In genomic region chr1:171841050-171841910, GRCh38 we compare ENCODE assay signal across 8 cellular contexts. TPM values are rescaled to one million over a fixed set of nuclear protein-coding genes. Genes with fewer than 3 reads are reported as not detected.
DNase-seq lines count a peak whose midpoint lies in the region; ATAC-seq and TF ChIP-seq lines count a peak whose summit lies in the region.

Gene DNM3 (plus strand): TSS chr1:171841498. CDS start chr1:171841657, 159 bp downstream.

- no peak within 1 kb of the TSS for H2BK5ac ChIP-seq in neuronal stem cell (ENCODE audit: low read length)

- DNase-seq in Calu3 = peak; percentile 85
- DNase-seq in HuH-7 (ENCODE audit: low spot score) = peak; percentile 80
- DNase-seq in RWPE2 (ENCODE audit: low spot score) = peak; percentile 66
- DNase-seq in activated naive CD4-positive, alpha-beta T cell treated with anti-CD3 and anti-CD28 coated beads for 36 hours = peak; percentile 66
- peak; percentile 87 for DNase-seq in neuronal stem cell (ENCODE audit: low spot score)

- CTCF ChIA-PET in Calu3 (lab: Charles Lee) = interaction anchor here (0.6 to 1.3 kb wide), 5 partner anchors 16 to 196 kb away, joined by 3 to 10 read pairs (median 3); no protein-coding TSS in a partner anchor
- CTCF ChIA-PET in activated naive CD4-positive, alpha-beta T cell treated with anti-CD3 and anti-CD28 coated beads for 36 hours (lab: Charles Lee) = interaction anchor here (0.6 to 4.2 kb wide), 2 partner anchors 40 to 136 kb away, joined by 3 to 21 read pairs; no protein-coding TSS in a partner anchor

- peak; percentile 88 for ATAC-seq in GM21515 (IDR thresholded peaks at IDR 0.05; ENCODE audit: unreplicated experiment)
- ATAC-seq in RWPE2 (ENCODE audit: low read depth) = peak; percentile 81
- ATAC-seq in gastroesophageal sphincter = peak; percentile 98

- peak; percentile 42 to 59 for TF ChIP-seq POLR2A in gastroesophageal sphincter (IDR thresholded peaks at IDR 0.05)

- H3K4me2 ChIP-seq in neuronal stem cell (ENCODE audit: insufficient read depth, low read length, poor library complexity, severe bottlenecking) = peak within 1 kb of the TSS; percentile 90

- H3K36me3 ChIP-seq in RWPE2 (ENCODE audit: low read depth) (no peaks in the 10 kb centered on the region), gastroesophageal sphincter (no peaks in the 10 kb centered on the region), neuronal stem cell (replicated peaks in 1 of 2; ENCODE audit: control insufficient read depth in 2 of 2, insufficient read depth in 2 of 2, low read length in 2 of 2) (no peaks in the 10 kb centered on the region), stomach smooth muscle (ENCODE audit: control insufficient read depth in 2 of 2, insufficient read depth in 2 of 2, low read length in 2 of 2) (no peaks in the 10 kb centered on the region)

- H2BK12ac ChIP-seq in neuronal stem cell (ENCODE audit: low read length) = peak within 1 kb of the TSS; percentile 52

- no peaks in the 10 kb centered on the region for H3K4me1 ChIP-seq in RWPE2 (ENCODE audit: insufficient read depth, poor library complexity, severe bottlenecking)
- H3K4me1 ChIP-seq in gastroesophageal sphincter = peaks cover 0 to 16% (median 0%) of the 10 kb centered on the region in 3 donors
- H3K4me1 ChIP-seq in neuronal stem cell (ENCODE audit: control insufficient read depth in 2 of 2, insufficient read depth in 1 of 2, low read depth in 1 of 2, low read length in 2 of 2) = peaks cover 0 to 3% of the 10 kb centered on the region in 2 donors
- peaks cover 9% of the 10 kb centered on the region for H3K4me1 ChIP-seq in stomach smooth muscle (ENCODE audit: control insufficient read depth, insufficient read depth, low read length)

- TF ChIP-seq EP300 in gastroesophageal sphincter (IDR thresholded peaks at IDR 0.05) = no peak

- no peak within 1 kb of the TSS for H3K4ac ChIP-seq in neuronal stem cell (ENCODE audit: low read length)

- H3K14ac ChIP-seq in neuronal stem cell (ENCODE audit: low read length) = no peak within 1 kb of the TSS

- 0 to 4% methylated on average over 4 to 10 of the region's 85 CpGs for WGBS in gastroesophageal sphincter (ENCODE audit: low coverage in 1 of 2), 2 donors
- WGBS in neuronal stem cell (ENCODE audit: extremely low coverage in 2 of 2, insufficient read length in 2 of 2, insufficient replicate concordance in 1 of 2), 2 donors = no CpG with 5 or more reads among the region's 85 CpGs

- intact Hi-C loops in Calu3 (cut with micrococcal nuclease; ENCODE audit: unreplicated experiment) = loop anchor here (5.0 kb wide), 1 partner anchor 71 kb away; no protein-coding TSS in a partner anchor
- intact Hi-C loops in activated naive CD4-positive, alpha-beta T cell treated with anti-CD3 and anti-CD28 coated beads for 36 hours (cut with micrococcal nuclease) = loop anchor here (1.0 to 5.0 kb wide), 6 partner anchors 24 to 692 kb away; partner anchors contain the start of genes METTL13, PRRC2C, SUCO and VAMP4

- no peak within 1 kb of the TSS for H4K8ac ChIP-seq in neuronal stem cell (ENCODE audit: low read depth, low read length)

- H3K9ac ChIP-seq in neuronal stem cell (ENCODE audit: low read depth, low read length, poor library complexity) = peak within 1 kb of the TSS; percentile 92
- H3K9ac ChIP-seq in stomach smooth muscle (ENCODE audit: low read length in 2 of 2) = peak within 1 kb of the TSS; percentile 56 to 62

- H2AK5ac ChIP-seq in neuronal stem cell (ENCODE audit: low read depth, low read length) = no peak within 1 kb of the TSS

- peak within 1 kb of the TSS; percentile 100 for H2AFZ ChIP-seq in neuronal stem cell (ENCODE audit: low read length)

- H2BK15ac ChIP-seq in neuronal stem cell (ENCODE audit: low read length) = no peak within 1 kb of the TSS

- H4K91ac ChIP-seq in neuronal stem cell (ENCODE audit: low read depth, low read length, poor library complexity) = no peak within 1 kb of the TSS

- H3K79me1 ChIP-seq in neuronal stem cell (ENCODE audit: low read depth, low read length) = no peaks in the 10 kb centered on the region

- H3K4me3 ChIP-seq in RWPE2 (ENCODE audit: severe bottlenecking) (peak within 1 kb of the TSS; percentile 55), gastroesophageal sphincter (peak within 1 kb of the TSS; percentile 39 to 86), neuronal stem cell (ENCODE audit: low read length in 2 of 2) (peak within 1 kb of the TSS; percentile 67 to 97), stomach smooth muscle (ENCODE audit: low read length in 2 of 2) (peak within 1 kb of the TSS; percentile 54 to 89)

- BruUV-seq in Calu3 (replicated peaks; lab: Mats Ljungman, UMichigan) = no TSS peak

- H3K9me3 ChIP-seq in RWPE2 (ENCODE audit: severe bottlenecking) = no peaks in the 10 kb centered on the region
- no peaks in the 10 kb centered on the region for H3K9me3 ChIP-seq in gastroesophageal sphincter
- H3K9me3 ChIP-seq in neuronal stem cell (replicated peaks in 1 of 2; ENCODE audit: control insufficient read depth in 2 of 2, insufficient read depth in 1 of 2, low read depth in 1 of 2, low read length in 2 of 2) = peaks cover 0 to 3% of the 10 kb centered on the region in 2 donors
- H3K9me3 ChIP-seq in stomach smooth muscle (ENCODE audit: control insufficient read depth in 2 of 2, low read length in 2 of 2) = no peaks in the 10 kb centered on the region

- no peaks in the 10 kb centered on the region for H3K9me3 Mint-ChIP-seq in Calu3 (ENCODE audit: low read depth, unreplicated experiment)
- H3K9me3 Mint-ChIP-seq in activated naive CD4-positive, alpha-beta T cell treated with anti-CD3 and anti-CD28 coated beads for 36 hours = no peaks in the 10 kb centered on the region

- peaks cover 21% of the 10 kb centered on the region for H3K4me1 Mint-ChIP-seq in Calu3 (ENCODE audit: low read depth, unreplicated experiment)
- H3K4me1 Mint-ChIP-seq in activated naive CD4-positive, alpha-beta T cell treated with anti-CD3 and anti-CD28 coated beads for 36 hours (ENCODE audit: low read depth) = peaks cover 14% of the 10 kb centered on the region

- peak within 1 kb of the TSS; percentile 51 for H3K27ac Mint-ChIP-seq in Calu3 (ENCODE audit: unreplicated experiment)
- H3K27ac Mint-ChIP-seq in activated naive CD4-positive, alpha-beta T cell treated with anti-CD3 and anti-CD28 coated beads for 36 hours = no peak within 1 kb of the TSS

- peak within 1 kb of the TSS; percentile 90 for H3K23ac ChIP-seq in neuronal stem cell (ENCODE audit: low read depth, low read length, poor library complexity)

- H3K4me3 Mint-ChIP-seq in Calu3 (ENCODE audit: low read depth, unreplicated experiment) = peak within 1 kb of the TSS; percentile 82
- H3K4me3 Mint-ChIP-seq in activated naive CD4-positive, alpha-beta T cell treated with anti-CD3 and anti-CD28 coated beads for 36 hours = peak within 1 kb of the TSS; percentile 79

- peaks cover 24% of the 10 kb centered on the region for H3K36me3 Mint-ChIP-seq in Calu3 (ENCODE audit: insufficient read depth, unreplicated experiment)
- no peaks in the 10 kb centered on the region for H3K36me3 Mint-ChIP-seq in activated naive CD4-positive, alpha-beta T cell treated with anti-CD3 and anti-CD28 coated beads for 36 hours (ENCODE audit: low read depth)

- no peak within 1 kb of the TSS for H3K27ac ChIP-seq in RWPE2 (ENCODE audit: poor library complexity, severe bottlenecking)
- peak within 1 kb of the TSS in 3 of 4 donors; percentile 78 to 86 (median 79) for H3K27ac ChIP-seq in gastroesophageal sphincter
- no peak within 1 kb of the TSS for H3K27ac ChIP-seq in neuronal stem cell (replicated peaks; ENCODE audit: low read length)
- H3K27ac ChIP-seq in stomach smooth muscle (ENCODE audit: low read length) = peak within 1 kb of the TSS; percentile 26

- H3K27me3 Mint-ChIP-seq in Calu3 (ENCODE audit: unreplicated experiment) = peaks cover 65% of the 10 kb centered on the region
- H3K27me3 Mint-ChIP-seq in activated naive CD4-positive, alpha-beta T cell treated with anti-CD3 and anti-CD28 coated beads for 36 hours (ENCODE audit: low read depth) = peaks cover 13% of the 10 kb centered on the region

- peak within 1 kb of the TSS; percentile 79 for H3K18ac ChIP-seq in neuronal stem cell (ENCODE audit: low read length)

- no peak within 1 kb of the TSS for H2BK120ac ChIP-seq in neuronal stem cell (ENCODE audit: low read depth, low read length)

- H3K27me3 ChIP-seq in RWPE2 (ENCODE audit: insufficient read depth, poor library complexity, severe bottlenecking) (peaks cover 5% of the 10 kb centered on the region), gastroesophageal sphincter (no peaks in the 10 kb centered on the region), neuronal stem cell (ENCODE audit: control insufficient read depth in 3 of 3, insufficient read depth in 3 of 3, low read depth in 1 of 3, low read length in 3 of 3) (peaks cover 0 to 50% (median 7%) of the 10 kb centered on the region in 3 experiments), stomach smooth muscle (ENCODE audit: control insufficient read depth in 1 of 2, insufficient read depth in 2 of 2, low read length in 2 of 2) (no peaks in the 10 kb centered on the region)

- TF ChIP-seq CTCF in Calu3 (IDR thresholded peaks at IDR 0.05; ENCODE audit: unreplicated experiment) = no peak
- TF ChIP-seq CTCF in RWPE2 (IDR thresholded peaks at IDR 0.05; ENCODE audit: poor library complexity, severe bottlenecking) = no peak
- TF ChIP-seq CTCF in gastroesophageal sphincter (IDR thresholded peaks at IDR 0.05) = no peak

RNA-seq across cellular contexts. Expression of gene DNM3, which starts in this region (rescaled TPM):
- 1.2 and 1.3 TPM in 2 replicates for total RNA-seq in Calu3 (2022)
- under 1 TPM; 0.96 to 0.98 TPM for total RNA-seq in activated naive CD4-positive, alpha-beta T cell treated with anti-CD3 and anti-CD28 coated beads for 36 hours
- 1 to 10 TPM; 1.9 to 5.0 (median 3.9) TPM for total RNA-seq in gastroesophageal sphincter
- 0.59 TPM for polyA plus RNA-seq in neuronal stem cell (2013, experiment 1 of 2)
- polyA plus RNA-seq in neuronal stem cell (2013, experiment 2 of 2) = 0.76 TPM

Comparison
In these comparisons a context has a peak if more than half of its experiments do, and no peak if none do; other contexts are left out.
1. Peak in DNase-seq in activated naive CD4-positive, alpha-beta T cell treated with anti-CD3 and anti-CD28 coated beads for 36 hours; RNA of the gene not detected or under 1 TPM.
2. H3K27ac ChIP-seq: peak in gastroesophageal sphincter (3 of 4) and stomach smooth muscle (single experiment); none in RWPE2 (single experiment) and neuronal stem cell (single experiment).
3. Peak in every context shown above with its lines, with median percentiles within 50 percentile points of each other: DNase-seq, ATAC-seq and H3K4me3 ChIP-seq.